ENCODE assay signal across 14 cellular contexts in the genomic region with DNA sequence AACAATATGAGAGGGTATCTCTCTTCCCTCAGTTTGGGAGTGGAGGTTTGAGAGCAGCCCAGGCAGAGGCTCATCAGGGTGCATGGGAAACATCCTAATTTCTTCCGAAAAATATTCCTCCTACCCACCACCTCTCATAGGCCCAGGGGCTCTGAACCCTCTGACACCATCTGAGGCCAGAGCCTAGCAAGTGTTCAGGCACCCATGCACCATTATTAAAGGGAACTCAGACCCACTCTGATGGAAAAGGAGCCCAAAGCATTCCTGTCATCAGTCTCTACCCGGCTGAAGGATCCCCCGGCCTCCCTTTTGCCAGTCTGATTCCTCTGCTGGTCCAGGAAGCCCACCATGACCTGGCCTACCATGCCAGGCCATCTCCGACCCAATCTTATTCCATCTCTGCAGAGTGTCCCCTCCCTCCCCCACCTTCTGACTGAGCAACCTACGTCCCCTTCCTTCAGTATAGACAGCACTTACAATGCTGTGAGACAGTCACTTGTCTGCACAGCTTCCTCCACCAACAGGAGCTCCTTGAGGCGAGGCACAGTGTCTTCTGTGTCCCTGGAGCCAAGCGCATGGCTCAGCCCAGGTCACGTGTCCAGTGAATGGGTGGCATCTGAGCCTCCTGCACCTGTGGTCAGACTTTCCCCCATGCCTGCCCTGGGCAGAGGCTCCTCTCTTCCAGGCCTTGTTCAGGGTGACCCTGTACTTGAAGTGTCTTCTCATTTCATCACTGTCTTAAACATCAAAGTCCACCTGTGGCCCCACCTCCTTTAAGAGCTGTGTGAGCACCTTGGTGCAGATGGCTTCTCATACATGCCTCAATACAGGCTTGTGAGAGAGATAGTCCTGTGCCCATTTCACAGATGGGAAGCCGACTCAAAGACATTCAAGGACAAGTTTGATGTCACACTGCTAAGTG. TPM values are rescaled to one million over a fixed set of nuclear protein-coding genes. Genes with fewer than 3 reads are reported as not detected.
DNase-seq lines count a peak whose midpoint lies in the region; ATAC-seq, FAIRE-seq and TF ChIP-seq lines count a peak whose summit lies in the region.
"Had no signal": no experiment of that assay in that cellular context is flagged by ENCODE, and none has a peak within 500 bp of the region (broad histone marks: within the 10 kb centered on the region; RNA-seq: fewer than 3 reads in every experiment).

No MANE protein-coding gene starts in this region.

- dilution Hi-C loops in keratinocyte (cut with MboI; ENCODE audit: extremely low pct_ligation_motif_present, low sequenced_read_pairs) = no loop called here

- no peaks in the 10 kb centered on the region for H3K36me3 ChIP-seq in keratinocyte (ENCODE audit: control insufficient read depth in 2 of 2, extremely low read depth in 1 of 2, insufficient read depth in 2 of 2, low read length in 2 of 2)

- H3K9me3 ChIP-seq in keratinocyte (ENCODE audit: control insufficient read depth, low read depth, low read length) = no peaks in the 10 kb centered on the region

- DNase-seq in keratinocyte (ENCODE audit: low read depth, low spot score) = no peak
- no peak for DNase-seq in iPS-NIHi11 (ENCODE audit: low spot score)
- no peak for DNase-seq in mesenteric fat pad (ENCODE audit: low spot score)
- DNase-seq in NCI-H510A treated with DMSO at 0.1 percent for 48 hours (lab: John Stamatoyannopoulos, UW) = no peak
- DNase-seq in GDM1 (lab: John Stamatoyannopoulos, UW) = no peak
- DNase-seq: NCI-H226; stimulated activated CD4-positive, alpha-beta T cell treated with anti-CD3 and anti-CD28 coated beads, Interleukin-4, amount 100 ng/mL, for 24 hours had no signal

- H3K4me3 ChIP-seq in keratinocyte (ENCODE audit: control insufficient read depth in 2 of 3, extremely low read depth in 1 of 3, insufficient read depth in 2 of 3, low read depth in 1 of 3, low read length in 3 of 3) = no peak overlapping the region

- H3K79me2 ChIP-seq in keratinocyte (ENCODE audit: control insufficient read depth, insufficient read depth, low read length) = no peaks in the 10 kb centered on the region

- FAIRE-seq in keratinocyte (lab: Jason Lieb, UNC) = no peak
- FAIRE-seq: TTC549 had no signal

- ATAC-seq in GM18502 (IDR thresholded peaks at IDR 0.05; ENCODE audit: poor library complexity, unreplicated experiment) = peak; percentile 74
- peak; percentile 51 for ATAC-seq in GM21447 (IDR thresholded peaks at IDR 0.05; ENCODE audit: unreplicated experiment)
- peak; percentile 57 for ATAC-seq in HG03175 (IDR thresholded peaks at IDR 0.05; ENCODE audit: unreplicated experiment)

- peak overlapping the region; percentile 29 for H3K4me2 ChIP-seq in keratinocyte (ENCODE audit: control insufficient read depth, extremely low read depth, insufficient read depth, low read depth, low read length)

- H3K27me3 ChIP-seq in keratinocyte (ENCODE audit: control insufficient read depth, extremely low read depth, insufficient read depth, low read length) = no peaks in the 10 kb centered on the region

- peak overlapping the region; percentile 62 for H2AFZ ChIP-seq in keratinocyte (ENCODE audit: control insufficient read depth, low read length)

- peak overlapping the region; percentile 42 for H3K27ac ChIP-seq in keratinocyte (ENCODE audit: control insufficient read depth, insufficient read depth, low read length)

- H3K4me1 ChIP-seq in keratinocyte (ENCODE audit: control insufficient read depth, extremely low read depth, insufficient read depth, low read length) = peaks cover 21% of the 10 kb centered on the region

- no peaks in the 10 kb centered on the region for H4K20me1 ChIP-seq in keratinocyte (ENCODE audit: control insufficient read depth, extremely low read depth, insufficient read depth, low read length)

- no peaks in the 10 kb centered on the region for H3K9me1 ChIP-seq in keratinocyte (ENCODE audit: control insufficient read depth, extremely low read depth, insufficient read depth, low read length)

- peak overlapping the region; percentile 29 for H3K9ac ChIP-seq in keratinocyte (ENCODE audit: control insufficient read depth, extremely low read depth, insufficient read depth, low read length)

- no peak for TF ChIP-seq CTCF in keratinocyte (optimal IDR thresholded peaks at IDR 0.05 in 1 of 3, IDR thresholded peaks at IDR 0.05 in 1 of 3, conservative IDR thresholded peaks at IDR 0.05 in 1 of 3; ENCODE audit: extremely low read depth in 1 of 3, insufficient read depth in 2 of 3, low read length in 3 of 3)

RNA-seq across cellular contexts. Expression of gene GPR15LG, which starts 0.9 kb away (rescaled TPM):
- polyA plus RNA-seq in keratinocyte = 0.57 to 54.1 TPM (median 10.4 TPM) in 3 replicates
- polyA plus RNA-seq in keratinocyte (2011; ENCODE audit: low read depth) = 8.4 TPM
- polyA plus RNA-seq in keratinocyte (2011; cell fraction: cytosol; rRNA removed) = 3.8 and 4.6 TPM in 2 replicates
- 2.0 and 2.3 TPM in 2 replicates for polyA plus RNA-seq in keratinocyte (2011; cell fraction: nucleus; rRNA removed)
- polyA plus RNA-seq in keratinocyte (2012; ENCODE audit: low replicate concordance) = 0.74 and 81.7 TPM in 2 replicates
- polyA minus RNA-seq in keratinocyte = 7.7 to 31.6 TPM in 2 of 3 replicates, not detected in the other
- polyA minus RNA-seq in keratinocyte (2011; cell fraction: cytosol; rRNA and poly(A)+ RNA removed) = 8.1 TPM
- 1.1 and 1.7 TPM in 2 replicates for polyA minus RNA-seq in keratinocyte (2011; cell fraction: nucleus; rRNA and poly(A)+ RNA removed)
- not detected for total RNA-seq in mesenteric fat pad
- total RNA-seq: fibroblast of lung had no signal
- polyA plus RNA-seq: fibroblast of lung had no signal

RNA-seq across cellular contexts. Expression of gene CDHR1, which starts 21.6 kb away (rescaled TPM):
- polyA plus RNA-seq in keratinocyte = 1.4 to 5.7 TPM (median 5.2 TPM) in 3 replicates
- 2.4 TPM for polyA plus RNA-seq in keratinocyte (2011; ENCODE audit: low read depth)
- polyA plus RNA-seq in keratinocyte (2011; cell fraction: cytosol; rRNA removed) = 0.69 and 0.84 TPM in 2 replicates
- 11.6 and 14.0 TPM in 2 replicates for polyA plus RNA-seq in keratinocyte (2011; cell fraction: nucleus; rRNA removed)
- 0.95 and 4.7 TPM in 2 replicates for polyA plus RNA-seq in keratinocyte (2012; ENCODE audit: low replicate concordance)
- 2.4 to 3.6 TPM (median 2.9 TPM) in 3 replicates for polyA minus RNA-seq in keratinocyte
- 0.77 TPM for polyA minus RNA-seq in keratinocyte (2011; cell fraction: cytosol; rRNA and poly(A)+ RNA removed)
- 2.6 and 5.2 TPM in 2 replicates for polyA minus RNA-seq in keratinocyte (2011; cell fraction: nucleus; rRNA and poly(A)+ RNA removed)
- 0.35 TPM for total RNA-seq in mesenteric fat pad
- total RNA-seq: fibroblast of lung had no signal

RNA-seq across cellular contexts. Expression of gene GHITM, which starts 33.4 kb away (rescaled TPM):
- polyA plus RNA-seq in keratinocyte = 146 to 214 TPM (median 175 TPM) in 3 replicates
- polyA plus RNA-seq in keratinocyte (2011; ENCODE audit: low read depth) = 68.0 TPM
- 134 and 203 TPM in 2 replicates for polyA plus RNA-seq in keratinocyte (2011; cell fraction: cytosol; rRNA removed)
- polyA plus RNA-seq in keratinocyte (2011; cell fraction: nucleus; rRNA removed) = 80.1 and 90.1 TPM in 2 replicates
- polyA plus RNA-seq in keratinocyte (2012; ENCODE audit: low replicate concordance) = 127 and 181 TPM in 2 replicates
- polyA minus RNA-seq in keratinocyte = 65.1 to 121 TPM (median 98.8 TPM) in 3 replicates
- polyA minus RNA-seq in keratinocyte (2011; cell fraction: cytosol; rRNA and poly(A)+ RNA removed) = 80.4 TPM
- polyA minus RNA-seq in keratinocyte (2011; cell fraction: nucleus; rRNA and poly(A)+ RNA removed) = 29.5 and 42.4 TPM in 2 replicates
- 146 TPM for total RNA-seq in mesenteric fat pad

RNA-seq across cellular contexts. Expression of gene LRIT2, which starts 52.6 kb away (rescaled TPM):
- not detected in 3 replicates for polyA plus RNA-seq in keratinocyte
- polyA plus RNA-seq in keratinocyte (2011; ENCODE audit: low read depth) = not detected
- not detected in 2 replicates for polyA plus RNA-seq in keratinocyte (2011; cell fraction: cytosol; rRNA removed)
- polyA plus RNA-seq in keratinocyte (2011; cell fraction: nucleus; rRNA removed) = not detected in 2 replicates
- polyA plus RNA-seq in keratinocyte (2012; ENCODE audit: low replicate concordance) = 0.06 TPM in 1 of 2 replicates, not detected in the other
- polyA minus RNA-seq in keratinocyte = 0.30 TPM in 1 of 3 replicates, not detected in the others
- not detected for polyA minus RNA-seq in keratinocyte (2011; cell fraction: cytosol; rRNA and poly(A)+ RNA removed)
- polyA minus RNA-seq in keratinocyte (2011; cell fraction: nucleus; rRNA and poly(A)+ RNA removed) = not detected in 2 replicates
- total RNA-seq in mesenteric fat pad = not detected
- total RNA-seq: fibroblast of lung, mucosa of gallbladder had no signal
- polyA plus RNA-seq: adipose tissue, fibroblast of lung had no signal
